Comparison of ENCODE assay signal across 1 cellular context in genomic region chr12:38149395-38150073, GRCh38.
TF ChIP-seq lines count a peak whose summit lies in the region.

No MANE protein-coding gene starts in this region.

TF ChIP-seq in GM12878, 131 proteins besides CTCF, POLR2A, EP300 and RAD21:
- TF ChIP-seq ELK1 (IDR thresholded peaks at IDR 0.05; ENCODE audit: low read depth, low read length) (no peak), ZBTB33 (IDR thresholded peaks at IDR 0.05) (no peak), GABPA (IDR thresholded peaks at IDR 0.05; ENCODE audit: low read depth) (no peak), E4F1 (IDR thresholded peaks at IDR 0.05; ENCODE audit: borderline replicate concordance, partially characterized antibody) (no peak), FOXK2 (IDR thresholded peaks at IDR 0.05) (no peak), SMARCA5 (IDR thresholded peaks at IDR 0.05) (no peak), ZBTB11 (CRISPR knock-in tag; IDR thresholded peaks at IDR 0.05) (no peak), HDAC6 (IDR thresholded peaks at IDR 0.05; ENCODE audit: unreplicated experiment) (no peak), NFXL1 (IDR thresholded peaks at IDR 0.05; ENCODE audit: borderline replicate concordance) (no peak), BACH1 (IDR thresholded peaks at IDR 0.05; ENCODE audit: borderline replicate concordance) (no peak), MTA2 (IDR thresholded peaks at IDR 0.05; ENCODE audit: low read depth) (no peak), SUPT20H (IDR thresholded peaks at IDR 0.05; ENCODE audit: borderline replicate concordance, control insufficient read depth, low read depth, low read length) (no peak), POU2F2 (IDR thresholded peaks at IDR 0.05; ENCODE audit: borderline replicate concordance, low read depth, low read length) (no peak), NRF1 (conservative IDR thresholded peaks at IDR 0.05; ENCODE audit: low read depth, low read length) (no peak), ZBTB4 (CRISPR knock-in tag; IDR thresholded peaks at IDR 0.05) (no peak), BCLAF1 (IDR thresholded peaks at IDR 0.05) (no peak), ZBED1 (IDR thresholded peaks at IDR 0.05; ENCODE audit: borderline replicate concordance) (no peak), ZZZ3 (IDR thresholded peaks at IDR 0.05; ENCODE audit: control insufficient read depth, insufficient read length, low read depth) (no peak), BCL11A (IDR thresholded peaks at IDR 0.05; ENCODE audit: low read depth, low read length) (no peak), ATF7 (IDR thresholded peaks at IDR 0.05; ENCODE audit: low read depth) (no peak)
